ENCODE assay signal across 31 cellular contexts in the genomic region with DNA sequence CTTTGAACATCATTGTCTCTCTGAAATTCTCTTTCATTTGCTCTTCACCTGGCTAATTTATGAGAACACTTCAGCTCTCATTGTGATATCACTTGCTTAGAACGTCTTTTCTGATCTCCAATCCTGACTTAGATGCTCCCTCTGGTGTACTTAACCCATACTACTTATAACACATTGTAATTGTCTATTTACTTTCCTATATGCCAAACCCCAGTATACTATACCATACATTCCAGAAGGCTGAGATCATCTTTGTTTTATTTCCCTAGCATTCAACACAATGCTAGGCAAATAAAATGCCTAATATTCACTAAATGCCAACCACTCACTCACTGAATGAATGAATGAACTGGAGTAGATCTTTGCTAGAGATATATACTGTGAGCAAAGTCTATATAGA. TPM values are rescaled to one million over a fixed set of nuclear protein-coding genes. Genes with fewer than 3 reads are reported as not detected.
A peak's percentile ranks its signal among the peaks of the same experiment; 100 is the strongest.
DNase-seq lines count a peak whose midpoint lies in the region; ATAC-seq, FAIRE-seq and TF ChIP-seq lines count a peak whose summit lies in the region.
"Had no signal": no experiment of that assay in that cellular context is flagged by ENCODE, and none has a peak within 500 bp of the region (broad histone marks: within the 10 kb centered on the region; RNA-seq: fewer than 3 reads in every experiment).

No MANE protein-coding gene starts in this region.

- FAIRE-seq in small intestine (lab: Jason Lieb, UNC): no peak
- FAIRE-seq: A549, frontal cortex, RCC 7860, urothelium cell line had no signal

- CTCF ChIA-PET in PC-3 (lab: Charles Lee): no interaction called here

- H2BK120ac ChIP-seq in mesendoderm (ENCODE audit: low read depth, low read length): no peak overlapping the region

- H3K4me3 ChIP-seq in Loucy (ENCODE audit: low read length, poor library complexity, severe bottlenecking) (no peak overlapping the region), PC-3 (ENCODE audit: low read length) (no peak overlapping the region), mesendoderm (ENCODE audit: low read length) (no peak overlapping the region), small intestine (ENCODE audit: low read depth in 1 of 2, low read length in 2 of 2) (no peak overlapping the region)
- H3K4me3 ChIP-seq: A549, dorsolateral prefrontal cortex, heart right ventricle, prostate gland, stomach had no signal

- H3K79me2 ChIP-seq in Loucy (ENCODE audit: insufficient read depth, low read length) (no peaks in the 10 kb centered on the region), PC-3 (ENCODE audit: low read length) (no peaks in the 10 kb centered on the region), mesendoderm (ENCODE audit: control insufficient read depth, insufficient read depth, low read length) (no peaks in the 10 kb centered on the region)

- no peaks in the 10 kb centered on the region for H4K20me1 ChIP-seq in Loucy (ENCODE audit: insufficient read depth, low read length, poor library complexity, severe bottlenecking)
- no peaks in the 10 kb centered on the region for H4K20me1 ChIP-seq in PC-3 (ENCODE audit: low read length)

- no peak overlapping the region for H2BK5ac ChIP-seq in mesendoderm (ENCODE audit: low read length)

- no peak overlapping the region for H3K4me2 ChIP-seq in Loucy (ENCODE audit: low read depth, low read length, poor library complexity, severe bottlenecking)
- peak overlapping the region; percentile 21 for H3K4me2 ChIP-seq in PC-3 (ENCODE audit: low read length)
- H3K4me2 ChIP-seq in mesendoderm (ENCODE audit: low read length): no peak overlapping the region
- H3K4me2 ChIP-seq: A549 had no signal

- peaks cover 5% of the 10 kb centered on the region for H3K4me1 ChIP-seq in Loucy (ENCODE audit: insufficient read depth, low read length, poor library complexity, severe bottlenecking)
- H3K4me1 ChIP-seq in PC-3 (ENCODE audit: insufficient read depth, low read length): peaks cover 14% of the 10 kb centered on the region
- no peaks in the 10 kb centered on the region for H3K4me1 ChIP-seq in mesendoderm (ENCODE audit: control insufficient read depth, low read depth, low read length)
- H3K4me1 ChIP-seq in small intestine (ENCODE audit: control insufficient read depth in 2 of 2, insufficient read depth in 1 of 2, low read depth in 1 of 2, low read length in 1 of 2): no peaks in the 10 kb centered on the region
- H3K4me1 ChIP-seq: A549, heart right ventricle, prostate gland, stomach had no signal

- peak; percentile 96 for ATAC-seq in PC-3
- no peak for ATAC-seq in GM18517 (IDR thresholded peaks at IDR 0.05; ENCODE audit: unreplicated experiment)
- ATAC-seq: A549; activated CD8-positive, alpha-beta T cell treated with anti-CD3 and anti-CD28 coated beads for 36 hours; heart right ventricle; sciatic nerve had no signal

- H3K9ac ChIP-seq in Loucy (ENCODE audit: low read depth, low read length, poor library complexity, severe bottlenecking): no peak overlapping the region
- H3K9ac ChIP-seq in PC-3 (ENCODE audit: low read length): no peak overlapping the region
- no peak overlapping the region for H3K9ac ChIP-seq in mesendoderm (ENCODE audit: low read length)

- H4K5ac ChIP-seq in mesendoderm (ENCODE audit: low read length): no peak overlapping the region

- WGBS in mesendoderm (ENCODE audit: extremely low coverage, insufficient coverage, low lambda C conversion rate): no CpG with 5 or more reads among the region's 1 CpG
- 5 to 55% (median 47%) methylated on average over 1 of the region's 1 CpG for WGBS in small intestine, 3 donors

- no peak overlapping the region for H2AK5ac ChIP-seq in mesendoderm (ENCODE audit: low read length)

- POLR2A ChIA-PET in PC-3 (lab: Charles Lee; ENCODE audit: unreplicated experiment): no interaction called here

- no TSS peak for BruUV-seq in PC-3 (replicated peaks; lab: Mats Ljungman, UMichigan)

- H2BK15ac ChIP-seq in mesendoderm (replicated peaks; ENCODE audit: low read depth): no peak overlapping the region

- H2AFZ ChIP-seq in Loucy (ENCODE audit: low read length) (no peak overlapping the region), PC-3 (ENCODE audit: low read length) (no peak overlapping the region)

- H3F3A ChIP-seq in Loucy (ENCODE audit: low read depth) (no peaks in the 10 kb centered on the region), PC-3 (ENCODE audit: low read length, unreplicated experiment) (no peaks in the 10 kb centered on the region)

- no peak overlapping the region for H3K4ac ChIP-seq in mesendoderm (ENCODE audit: low read depth, low read length)

- H3K27me3 ChIP-seq in Loucy (ENCODE audit: insufficient read depth, low read length, poor library complexity, severe bottlenecking) (no peaks in the 10 kb centered on the region), PC-3 (ENCODE audit: low read length) (no peaks in the 10 kb centered on the region), mesendoderm (ENCODE audit: insufficient read depth, low read length, poor library complexity) (no peaks in the 10 kb centered on the region), small intestine (ENCODE audit: control insufficient read depth in 2 of 2, insufficient read depth in 2 of 2, low read length in 2 of 2) (no peaks in the 10 kb centered on the region)
- H3K27me3 ChIP-seq: dorsolateral prefrontal cortex, stomach had no signal

- no peak overlapping the region for H3K18ac ChIP-seq in mesendoderm (ENCODE audit: low read length)

- no peaks in the 10 kb centered on the region for H3K9me2 ChIP-seq in Loucy (replicated peaks; ENCODE audit: low read depth, low read length)
- H3K9me2 ChIP-seq in PC-3 (replicated peaks; ENCODE audit: low read length): no peaks in the 10 kb centered on the region

- H3K36me3 ChIP-seq in Loucy (ENCODE audit: insufficient read depth, low read length) (no peaks in the 10 kb centered on the region), PC-3 (ENCODE audit: low read depth, low read length) (no peaks in the 10 kb centered on the region), mesendoderm (ENCODE audit: control insufficient read depth, insufficient read depth, low read length) (no peaks in the 10 kb centered on the region), small intestine (ENCODE audit: control insufficient read depth in 2 of 2, insufficient read depth in 2 of 2, low read length in 2 of 2) (no peaks in the 10 kb centered on the region)
- H3K36me3 ChIP-seq: heart right ventricle, prostate gland, stomach had no signal

- intact Hi-C loops in PC-3 (cut with micrococcal nuclease): no loop called here

- no peak overlapping the region for H3K23ac ChIP-seq in mesendoderm (ENCODE audit: low read length)

- TF ChIP-seq CTCF in Loucy (conservative IDR thresholded peaks at IDR 0.05; ENCODE audit: low read length) (peak; percentile 30), PC-3 (conservative IDR thresholded peaks at IDR 0.05; ENCODE audit: low read depth, low read length) (peak; percentile 48; the same call in 1 of the 2 replicates)

- no peak overlapping the region for H3K27ac ChIP-seq in PC-3 (ENCODE audit: low read length)
- H3K27ac ChIP-seq in mesendoderm (ENCODE audit: low read depth, low read length): no peak overlapping the region
- no peak overlapping the region for H3K27ac ChIP-seq in small intestine (ENCODE audit: low read depth in 1 of 2, low read length in 1 of 2)
- H3K27ac ChIP-seq: A549, dorsolateral prefrontal cortex, heart right ventricle, prostate gland, stomach had no signal

- H3K79me1 ChIP-seq in mesendoderm (ENCODE audit: low read length): no peaks in the 10 kb centered on the region

- H3K56ac ChIP-seq in mesendoderm (ENCODE audit: low read length): no peak overlapping the region

- H3K9me3 ChIP-seq in Loucy (ENCODE audit: insufficient read depth, low read depth, low read length): no peaks in the 10 kb centered on the region
- H3K9me3 ChIP-seq in PC-3 (ENCODE audit: low read length): no peaks in the 10 kb centered on the region
- no peaks in the 10 kb centered on the region for H3K9me3 ChIP-seq in small intestine (ENCODE audit: control insufficient read depth, low read depth)
- H3K9me3 ChIP-seq: A549, heart right ventricle, stomach had no signal

- no peak overlapping the region for H4K8ac ChIP-seq in mesendoderm (ENCODE audit: low read depth, low read length)

- DNase-seq in NCI-H187 treated with DMSO at 0.1 percent for 48 hours (lab: John Stamatoyannopoulos, UW) (peak; percentile 40), NCI-H187 (lab: John Stamatoyannopoulos, UW) (no peak), PC-3 (peak; percentile 93), mesendoderm (peak; percentile 41), dedifferentiated amniotic fluid mesenchymal stem cell (ENCODE audit: extremely low spot score) (no peak), small intestine (no peak)
- DNase-seq: activated CD8-positive, alpha-beta memory T cell treated with anti-CD3 and anti-CD28 coated beads, Interleukin-2, amount 50 U/mL, for 48 hours; activated CD8-positive, alpha-beta T cell treated with anti-CD3 and anti-CD28 coated beads for 36 hours; activated naive CD4-positive, alpha-beta T cell treated with anti-CD3 and anti-CD28 coated beads, Interleukin-2, amount 10 ng/mL, durations not matched to agents 7 days and 5 days; amniotic stem cell; CD4-positive, alpha-beta memory T cell; dorsolateral prefrontal cortex; HCEC 1CT; heart right ventricle; MV-4-11; naive B cell; NCI-H2081 treated with DMSO at 0.1 percent for 48 hours; NCI-H524; SIG-M5; stimulated activated CD4-positive, alpha-beta T cell treated with anti-CD3 and anti-CD28 coated beads, Interleukin-12 subunit alpha, Interleukin-12 subunit beta, amount 100 ng/mL, for 4 hours; stimulated activated CD4-positive, alpha-beta T cell treated with anti-CD3 and anti-CD28 coated beads, Interleukin-4, amount 100 ng/mL, for 1 hour; stomach had no signal

RNA-seq across cellular contexts. Expression of gene PEX5L, which starts 27.0 kb away (rescaled TPM):
- total RNA-seq in PC-3 (2014; rRNA removed): 0.69 and 0.86 TPM in 2 replicates
- polyA plus RNA-seq in mesendoderm (2013, experiment 1 of 2): 0.51 TPM
- polyA plus RNA-seq in mesendoderm (2013, experiment 2 of 2): 0.49 TPM
- polyA plus RNA-seq in small intestine: under 1 TPM in 2 of 3 donors, not detected in 1; 0.21 to 0.81 TPM
- total RNA-seq: activated CD8-positive, alpha-beta T cell treated with anti-CD3 and anti-CD28 coated beads for 36 hours; CD4-positive, alpha-beta memory T cell; liver had no signal

Comparison
In these comparisons a context has a peak if more than half of its experiments do, and no peak if none do; other contexts are left out.
1. DNase-seq: peak in NCI-H187 treated with DMSO at 0.1 percent for 48 hours (single experiment), PC-3 (single experiment) and mesendoderm (single experiment); none in NCI-H187 (0 of 2), dedifferentiated amniotic fluid mesenchymal stem cell (single experiment) and small intestine (single experiment).